ENCODE assay signal across 11 cellular contexts in the genomic region with DNA sequence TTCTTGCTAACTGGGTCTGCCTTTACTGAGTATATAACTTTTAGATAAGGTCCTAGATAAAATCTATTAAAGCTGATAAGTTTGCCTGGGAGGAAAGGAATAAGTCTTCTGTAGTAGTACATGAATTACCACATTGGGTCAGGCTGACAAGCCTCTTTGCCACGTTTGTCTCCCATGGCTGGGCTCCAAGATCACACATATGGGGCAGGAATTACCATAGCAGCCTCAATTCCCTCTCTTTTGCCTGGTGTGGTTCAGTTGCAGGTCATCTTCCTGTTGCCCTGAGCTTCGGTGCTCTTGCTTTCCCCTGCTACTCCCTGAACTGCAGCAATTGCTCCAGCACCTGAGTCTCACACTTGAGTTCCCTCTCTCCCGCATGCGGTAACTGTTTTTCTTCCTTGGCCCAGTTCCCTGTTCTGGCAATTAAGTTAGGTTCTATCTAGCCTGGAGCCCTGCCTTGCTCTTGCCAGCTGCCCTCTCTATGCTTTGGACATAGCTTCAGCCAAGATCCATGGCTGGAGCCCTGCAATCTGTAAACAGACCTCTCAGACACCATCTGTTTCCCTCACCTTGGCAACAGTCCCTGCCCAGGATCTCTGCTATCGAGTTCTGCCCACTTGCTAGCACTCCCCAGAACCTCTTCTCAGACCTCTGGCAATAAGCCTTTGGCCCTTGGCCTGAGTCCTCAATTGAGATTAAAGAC. TPM values are rescaled to one million over a fixed set of nuclear protein-coding genes. Genes with fewer than 3 reads are reported as not detected.
DNase-seq lines count a peak whose midpoint lies in the region; ATAC-seq, FAIRE-seq and TF ChIP-seq lines count a peak whose summit lies in the region.
"Had no signal": no experiment of that assay in that cellular context is flagged by ENCODE, and none has a peak within 500 bp of the region (broad histone marks: within the 10 kb centered on the region; RNA-seq: fewer than 3 reads in every experiment).

No MANE protein-coding gene starts in this region.

- no peaks in the 10 kb centered on the region for H3K36me3 Mint-ChIP-seq in activated CD8-positive, alpha-beta memory T cell treated with anti-CD3 and anti-CD28 coated beads, Interleukin-2, amount 10 ng/mL, durations not matched to agents 7 days and 5 days

- no peaks in the 10 kb centered on the region for H3K79me2 ChIP-seq in endothelial cell of umbilical vein (ENCODE audit: control insufficient read depth, insufficient read depth, low read length)

- no peaks in the 10 kb centered on the region for H3K9me3 Mint-ChIP-seq in activated CD8-positive, alpha-beta memory T cell treated with anti-CD3 and anti-CD28 coated beads, Interleukin-2, amount 10 ng/mL, durations not matched to agents 7 days and 5 days (ENCODE audit: low read depth)

- no peaks in the 10 kb centered on the region for H3K4me1 ChIP-seq in endothelial cell of umbilical vein (ENCODE audit: control insufficient read depth, extremely low read depth, insufficient read depth, low read length)
- no peaks in the 10 kb centered on the region for H3K4me1 ChIP-seq in ovary (ENCODE audit: insufficient read depth)

- no peaks in the 10 kb centered on the region for H3K9me1 ChIP-seq in endothelial cell of umbilical vein (replicated peaks; ENCODE audit: control insufficient read depth, extremely low read depth, insufficient read depth, low read length)

- 7 to 24% (median 17%) methylated on average over 5 of the region's 5 CpGs for WGBS in ovary, 3 donors

- ATAC-seq in activated CD8-positive, alpha-beta memory T cell treated with anti-CD3 and anti-CD28 coated beads, Interleukin-2, amount 10 ng/mL, durations not matched to agents 7 days and 5 days: no peak
- ATAC-seq: activated CD4-positive, alpha-beta T cell treated with anti-CD3 and anti-CD28 coated beads for 36 hours had no signal

- dilution Hi-C loops in endothelial cell of umbilical vein (cut with MboI; ENCODE audit: extremely low pct_ligation_motif_present, low sequenced_read_pairs): no loop called here

- FAIRE-seq in endothelial cell of umbilical vein (lab: Jason Lieb, UNC): no peak

- no peaks in the 10 kb centered on the region for H4K20me1 ChIP-seq in endothelial cell of umbilical vein (replicated peaks; ENCODE audit: control insufficient read depth, extremely low read depth, insufficient read depth, low read length)

- H3K27me3 ChIP-seq in endothelial cell of umbilical vein (ENCODE audit: control insufficient read depth in 2 of 2, insufficient read depth in 2 of 2, low read length in 2 of 2) (peaks cover 15 to 25% of the 10 kb centered on the region in 2 experiments), ovary (no peaks in the 10 kb centered on the region)

- no peaks in the 10 kb centered on the region for H3K36me3 ChIP-seq in endothelial cell of umbilical vein (ENCODE audit: control insufficient read depth in 2 of 2, extremely low read depth in 1 of 2, insufficient read depth in 2 of 2, low read length in 2 of 2)
- H3K36me3 ChIP-seq in ovary: no peaks in the 10 kb centered on the region

- POLR2A ChIA-PET in endothelial cell of umbilical vein (lab: Charles Lee): no interaction called here

- H3K4me3 Mint-ChIP-seq in activated CD8-positive, alpha-beta memory T cell treated with anti-CD3 and anti-CD28 coated beads, Interleukin-2, amount 10 ng/mL, durations not matched to agents 7 days and 5 days: no peak overlapping the region
- H3K4me3 Mint-ChIP-seq: activated CD4-positive, alpha-beta T cell treated with anti-CD3 and anti-CD28 coated beads for 36 hours; CD8-positive, alpha-beta memory T cell had no signal

- BruUV-seq in endothelial cell of umbilical vein (replicated peaks; lab: Mats Ljungman, UMichigan): no TSS peak

- TF ChIP-seq POLR2A in endothelial cell of umbilical vein (IDR thresholded peaks at IDR 0.05; ENCODE audit: low read depth, low read length): no peak
- TF ChIP-seq POLR2A in ovary (IDR thresholded peaks at IDR 0.05): no peak

- peaks cover 63% of the 10 kb centered on the region for H3K27me3 Mint-ChIP-seq in activated CD8-positive, alpha-beta memory T cell treated with anti-CD3 and anti-CD28 coated beads, Interleukin-2, amount 10 ng/mL, durations not matched to agents 7 days and 5 days

- H3K4me3 ChIP-seq in endothelial cell of umbilical vein (replicated peaks in 1 of 3; ENCODE audit: insufficient read depth in 1 of 3, low read depth in 1 of 3, low read length in 3 of 3): no peak overlapping the region
- H3K4me3 ChIP-seq in ovary: no peak overlapping the region
- no peak overlapping the region for H3K4me3 ChIP-seq in coronary artery

- no peak overlapping the region for H3K27ac Mint-ChIP-seq in activated CD8-positive, alpha-beta memory T cell treated with anti-CD3 and anti-CD28 coated beads, Interleukin-2, amount 10 ng/mL, durations not matched to agents 7 days and 5 days
- H3K27ac Mint-ChIP-seq: activated CD4-positive, alpha-beta T cell treated with anti-CD3 and anti-CD28 coated beads for 36 hours; CD8-positive, alpha-beta memory T cell had no signal

- intact Hi-C loops in endothelial cell of umbilical vein (cut with micrococcal nuclease): loop anchor here (2.0 kb wide), 1 partner anchor 175 kb away; no protein-coding TSS in a partner anchor
- intact Hi-C loops in ovary (cut with DNase I): no loop called here

- CTCF ChIA-PET in endothelial cell of umbilical vein (lab: Charles Lee): interaction anchor here (0.9 to 5.9 kb wide), 3 partner anchors 27 to 53 kb away, joined by 3 to 106 read pairs (median 3); no protein-coding TSS in a partner anchor
- CTCF ChIA-PET in activated CD8-positive, alpha-beta memory T cell treated with anti-CD3 and anti-CD28 coated beads, Interleukin-2, amount 10 ng/mL, durations not matched to agents 7 days and 5 days (lab: Charles Lee): interaction anchor here (2.0 to 4.8 kb wide), 2 partner anchors 38 to 53 kb away, joined by 4 to 55 read pairs; no protein-coding TSS in a partner anchor

- H3K9ac ChIP-seq in endothelial cell of umbilical vein (replicated peaks; ENCODE audit: extremely low read depth, insufficient read depth, low read length): no peak overlapping the region

- no peak overlapping the region for H2AFZ ChIP-seq in endothelial cell of umbilical vein (ENCODE audit: low read depth, low read length)

- no peaks in the 10 kb centered on the region for H3K9me3 ChIP-seq in endothelial cell of umbilical vein (replicated peaks; ENCODE audit: control insufficient read depth, insufficient read depth, low read length)
- H3K9me3 ChIP-seq in ovary: no peaks in the 10 kb centered on the region

- no peak for TF ChIP-seq EP300 in ovary (IDR thresholded peaks at IDR 0.05)

- no peak for TF ChIP-seq CTCF in endothelial cell of umbilical vein (IDR thresholded peaks at IDR 0.05; ENCODE audit: extremely low read depth in 1 of 2, insufficient read depth in 1 of 2, low read depth in 1 of 2, low read length in 2 of 2)
- no peak for TF ChIP-seq CTCF in ovary (IDR thresholded peaks at IDR 0.05)
- no peak for TF ChIP-seq CTCF in coronary artery (IDR thresholded peaks at IDR 0.05)

- H3K4me2 ChIP-seq in endothelial cell of umbilical vein (ENCODE audit: insufficient read depth, low read length): no peak overlapping the region

- DNase-seq in DMS79 treated with DMSO at 0.1 percent for 48 hours (lab: John Stamatoyannopoulos, UW): peak; percentile 99
- DNase-seq in NCI-H510A treated with DMSO at 0.1 percent for 48 hours (lab: John Stamatoyannopoulos, UW): peak; percentile 74
- DNase-seq in endothelial cell of umbilical vein (ENCODE audit: low read depth, low spot score): peak; percentile 79
- DNase-seq in ovary: peak in 3 of 5 donors; percentile 13 to 51 (median 42)
- no peak for DNase-seq in glomerular visceral epithelial cell (ENCODE audit: extremely low spot score)
- no peak for DNase-seq in coronary artery (ENCODE audit: low spot score)
- no peak for DNase-seq in activated CD8-positive, alpha-beta memory T cell treated with anti-CD3 and anti-CD28 coated beads, Interleukin-2, amount 10 ng/mL, durations not matched to agents 7 days and 5 days
- no peak for DNase-seq in NCI-H1048 (lab: John Stamatoyannopoulos, UW)
- DNase-seq: activated CD4-positive, alpha-beta T cell treated with anti-CD3 and anti-CD28 coated beads for 36 hours; CD8-positive, alpha-beta memory T cell; NCI-H526 treated with DMSO at 0.1 percent for 48 hours had no signal

- no peak overlapping the region for H3K27ac ChIP-seq in endothelial cell of umbilical vein (ENCODE audit: insufficient read depth, low read depth, low read length)
- no peak overlapping the region for H3K27ac ChIP-seq in ovary
- H3K27ac ChIP-seq in coronary artery: no peak overlapping the region

- peaks cover 3% of the 10 kb centered on the region for H3K4me1 Mint-ChIP-seq in activated CD8-positive, alpha-beta memory T cell treated with anti-CD3 and anti-CD28 coated beads, Interleukin-2, amount 10 ng/mL, durations not matched to agents 7 days and 5 days
- H3K4me1 Mint-ChIP-seq: activated CD4-positive, alpha-beta T cell treated with anti-CD3 and anti-CD28 coated beads for 36 hours; CD8-positive, alpha-beta memory T cell had no signal

RNA-seq across cellular contexts. Expression of gene GLT8D2, which starts 5.8 kb away (rescaled TPM):
- total RNA-seq in endothelial cell of umbilical vein (1.5 and 1.7 TPM in 2 replicates), ovary (10 to 100 TPM; 21.1 to 38.4 (median 32.9) TPM)
- polyA plus RNA-seq in endothelial cell of umbilical vein (2.4 and 2.6 TPM in 2 replicates), ovary (10 to 100 TPM; 45.8 to 65.2 TPM)
- polyA plus RNA-seq in endothelial cell of umbilical vein (2011; cell fraction: cytosol; rRNA removed): 2.5 and 2.8 TPM in 2 replicates
- polyA plus RNA-seq in endothelial cell of umbilical vein (2011; cell fraction: nucleus; rRNA removed): 3.5 and 3.6 TPM in 2 replicates
- polyA plus RNA-seq in endothelial cell of umbilical vein (2012): 1.7 and 2.4 TPM in 2 replicates
- polyA minus RNA-seq in endothelial cell of umbilical vein: 2.0 and 2.6 TPM in 2 replicates
- 2.2 TPM for polyA minus RNA-seq in endothelial cell of umbilical vein (2011; cell fraction: cytosol; rRNA and poly(A)+ RNA removed)
- polyA minus RNA-seq in endothelial cell of umbilical vein (2011; cell fraction: nucleus; rRNA and poly(A)+ RNA removed): 0.82 and 1.3 TPM in 2 replicates
- total RNA-seq in activated CD8-positive, alpha-beta memory T cell treated with anti-CD3 and anti-CD28 coated beads, Interleukin-2, amount 10 ng/mL, durations not matched to agents 7 days and 5 days: under 1 TPM; 0.40 to 0.41 TPM
- polyA plus RNA-seq: CD8-positive, alpha-beta memory T cell had no signal

RNA-seq across cellular contexts. Expression of gene HCFC2, which starts 8.5 kb away (rescaled TPM):
- total RNA-seq in endothelial cell of umbilical vein (13.4 and 15.6 TPM in 2 replicates), ovary (10 to 100 TPM; 17.2 to 24.6 (median 23.5) TPM)
- polyA plus RNA-seq in endothelial cell of umbilical vein (5.4 and 6.0 TPM in 2 replicates), ovary (10 to 100 TPM in 1 of 2 donors, 1 to 10 TPM in 1; 8.8 to 10.9 TPM)
- polyA plus RNA-seq in endothelial cell of umbilical vein (2011; cell fraction: cytosol; rRNA removed): 5.9 and 7.3 TPM in 2 replicates
- 19.7 and 23.8 TPM in 2 replicates for polyA plus RNA-seq in endothelial cell of umbilical vein (2011; cell fraction: nucleus; rRNA removed)
- polyA plus RNA-seq in endothelial cell of umbilical vein (2012): 11.2 and 11.7 TPM in 2 replicates
- polyA minus RNA-seq in endothelial cell of umbilical vein: 11.4 and 12.5 TPM in 2 replicates
- 3.7 TPM for polyA minus RNA-seq in endothelial cell of umbilical vein (2011; cell fraction: cytosol; rRNA and poly(A)+ RNA removed)
- polyA minus RNA-seq in endothelial cell of umbilical vein (2011; cell fraction: nucleus; rRNA and poly(A)+ RNA removed): 14.1 and 18.8 TPM in 2 replicates
- 10 to 100 TPM; 12.7 to 15.2 TPM for total RNA-seq in activated CD8-positive, alpha-beta memory T cell treated with anti-CD3 and anti-CD28 coated beads, Interleukin-2, amount 10 ng/mL, durations not matched to agents 7 days and 5 days

Comparison
In these comparisons a context has a peak if more than half of its experiments do, and no peak if none do; other contexts are left out.
1. DNase-seq: peak in DMS79 treated with DMSO at 0.1 percent for 48 hours (single experiment), NCI-H510A treated with DMSO at 0.1 percent for 48 hours (single experiment), endothelial cell of umbilical vein (single experiment) and ovary (3 of 5); none in glomerular visceral epithelial cell (single experiment), coronary artery (single experiment), activated CD8-positive, alpha-beta memory T cell treated with anti-CD3 and anti-CD28 coated beads, Interleukin-2, amount 10 ng/mL, durations not matched to agents 7 days and 5 days (single experiment) and NCI-H1048 (single experiment).